In the genomic region with DNA sequence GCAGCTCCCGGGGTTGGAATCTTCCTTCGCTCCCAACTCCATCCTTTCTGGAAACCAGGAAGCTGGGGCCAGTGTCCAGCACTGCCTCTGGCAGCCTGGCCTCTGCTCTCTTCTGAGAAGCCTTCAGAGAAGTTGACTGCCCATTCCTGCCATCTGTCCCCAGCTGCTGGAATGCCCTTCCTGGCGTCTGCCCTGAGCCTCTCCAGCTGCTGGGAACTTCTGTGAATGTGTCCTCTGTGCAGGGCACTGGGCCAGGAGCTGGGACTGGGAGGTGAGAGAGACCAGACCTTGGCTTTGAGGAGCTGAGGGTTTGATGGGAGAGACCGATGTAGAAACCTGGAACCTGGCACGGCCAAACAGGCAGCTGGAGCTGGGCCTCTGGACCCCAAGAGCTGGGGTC, we compare ENCODE assay signal across 21 cellular contexts. TPM values are rescaled to one million over a fixed set of nuclear protein-coding genes. Genes with fewer than 3 reads are reported as not detected.
"Had no signal": no experiment of that assay in that cellular context is flagged by ENCODE, and none has a peak within 500 bp of the region (broad histone marks: within the 10 kb centered on the region; RNA-seq: fewer than 3 reads in every experiment).

No MANE protein-coding gene starts in this region.

- ATAC-seq: activated naive CD4-positive, alpha-beta T cell treated with anti-CD3 and anti-CD28 coated beads, Interleukin-2, amount 50 U/mL, for 72 hours; gastrocnemius medialis; left colon; naive thymus-derived CD4-positive, alpha-beta T cell; WTC11 had no signal

- H3K27me3 ChIP-seq: ascending aorta, brain microvascular endothelial cell, esophagus squamous epithelium, gastrocnemius medialis, neural progenitor cell, suprapubic skin had no signal

- DNase-seq: activated gamma-delta T cell treated with Interleukin-2 at 50 U/mL for 16 hours; activated T-cell treated with anti-CD3 and anti-CD28 coated beads, Interleukin-2, amount 50 U/mL, for 1 hour; brain microvascular endothelial cell; endodermal cell; esophagus squamous epithelium; gastrocnemius medialis; left colon; lower lobe of right lung; mesendoderm; naive thymus-derived CD4-positive, alpha-beta T cell; stimulated activated CD4-positive, alpha-beta T cell treated with anti-CD3 and anti-CD28 coated beads, Interleukin-1b, Interleukin-23, amount 100 ng/mL, for 48 hours; T-helper 9 cell had no signal

- H3K36me3 ChIP-seq: brain microvascular endothelial cell, esophagus squamous epithelium, gastrocnemius medialis, lower lobe of right lung, neural progenitor cell had no signal

- H3K9ac ChIP-seq: neural progenitor cell had no signal

- H3K4me2 ChIP-seq: neural progenitor cell had no signal

- H3K27ac ChIP-seq: ascending aorta, brain microvascular endothelial cell, esophagus squamous epithelium, gastrocnemius medialis, lower lobe of right lung, neural progenitor cell had no signal

- H3K4me3 ChIP-seq: ascending aorta, coronary artery, esophagus squamous epithelium, gastrocnemius medialis, lower lobe of right lung, neural progenitor cell, suprapubic skin had no signal

- H3K9me3 ChIP-seq: ascending aorta, esophagus squamous epithelium, gastrocnemius medialis, lower lobe of right lung, suprapubic skin had no signal

- H3K4me1 ChIP-seq: ascending aorta, esophagus squamous epithelium, gastrocnemius medialis, lower lobe of right lung, suprapubic skin had no signal

- H2AFZ ChIP-seq: neural progenitor cell had no signal

RNA-seq across cellular contexts. Expression of a gene that starts 5.9 kb away (rescaled TPM):
- total RNA-seq: activated naive CD4-positive, alpha-beta T cell treated with anti-CD3 and anti-CD28 coated beads, Interleukin-2, amount 50 U/mL, for 72 hours; lower lobe of right lung; naive thymus-derived CD4-positive, alpha-beta T cell; osteoblast; T-helper 1 cell treated with Interleukin-12 subunit alpha and Interleukin-12 subunit beta and Interleukin-4 antibody, amounts not matched to agents 30 ng/mL and 1 ng/mL, for 36 hours had no signal
- polyA plus RNA-seq: naive thymus-derived CD4-positive, alpha-beta T cell had no signal

RNA-seq across cellular contexts. Expression of a gene that starts 36.9 kb away (rescaled TPM):
- total RNA-seq: activated naive CD4-positive, alpha-beta T cell treated with anti-CD3 and anti-CD28 coated beads, Interleukin-2, amount 50 U/mL, for 72 hours; ascending aorta; left colon; mucosa of gallbladder; suprapubic skin; T-helper 1 cell treated with Interleukin-12 subunit alpha and Interleukin-12 subunit beta and Interleukin-4 antibody, amounts not matched to agents 30 ng/mL and 1 ng/mL, for 36 hours had no signal
- polyA plus RNA-seq: naive thymus-derived CD4-positive, alpha-beta T cell had no signal
